ENCODE assay signal across 22 cellular contexts in the genomic region with DNA sequence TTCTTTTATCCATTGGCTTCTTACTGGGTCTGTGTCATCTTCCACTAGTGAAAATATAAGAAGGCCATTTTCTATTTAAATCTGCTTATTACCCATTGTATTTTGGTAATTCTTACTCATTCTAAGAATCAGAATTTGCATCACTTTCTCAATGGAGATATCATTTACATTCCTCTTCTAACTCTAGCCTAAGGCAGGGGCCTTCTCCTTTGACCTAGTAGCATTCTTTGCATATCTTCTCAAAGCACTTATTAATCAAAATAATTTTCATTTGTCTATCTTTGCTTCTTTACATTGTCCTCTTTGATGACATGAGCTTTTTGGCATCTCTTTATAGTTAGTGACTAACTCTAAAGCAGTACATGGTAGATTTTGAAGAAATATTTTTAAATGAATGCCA.
"Had no signal": no experiment of that assay in that cellular context is flagged by ENCODE, and none has a peak within 500 bp of the region (broad histone marks: within the 10 kb centered on the region; RNA-seq: fewer than 3 reads in every experiment).

No MANE protein-coding gene starts in this region.

- DNase-seq: activated CD4-positive, alpha-beta T cell treated with anti-CD3 and anti-CD28 coated beads for 4 hours; activated CD4-positive, alpha-beta T cell treated with anti-CD3 and anti-CD28 coated beads, Interleukin-2, amount 50 U/mL, for 4 hours; activated naive CD4-positive, alpha-beta T cell; activated T-cell treated with anti-CD3 and anti-CD28 coated beads for 4 hours; activated T-cell treated with anti-CD3 and anti-CD28 coated beads, Interleukin-2, amount 50 U/mL, for 72 hours; aorta; body of pancreas; effector CD8-positive, alpha-beta T cell; esophagus squamous epithelium; islet precursor cell; left ventricle myocardium inferior; mesendoderm; naive B cell; nephron progenitor cell; pancreas; retina; stimulated activated CD4-positive, alpha-beta T cell treated with anti-CD3 and anti-CD28 coated beads, Interleukin-4, amount 100 ng/mL, for 24 hours; T-helper 9 cell; trophoblast cell had no signal

- ATAC-seq: activated naive CD4-positive, alpha-beta T cell treated with anti-CD3 and anti-CD28 coated beads, Interleukin-2, amount 50 U/mL, for 72 hours; activated T-cell treated with anti-CD3 and anti-CD28 coated beads, Interleukin-2, amount 50 U/mL, for 72 hours; body of pancreas; pancreas; sciatic nerve; stimulated activated effector memory CD8-positive, alpha-beta T cell treated with anti-CD3 and anti-CD28 coated beads, Interleukin-12 subunit alpha, Interleukin-12 subunit beta, amount 100 ng/mL, for 72 hours had no signal
